12 cellular contexts compared by ENCODE assay signal in genomic region chr7:92767427-92767826, GRCh38.
A peak's percentile ranks its signal among the peaks of the same experiment; 100 is the strongest.
DNase-seq lines count a peak whose midpoint lies in the region; ATAC-seq and TF ChIP-seq lines count a peak whose summit lies in the region.
"Had no signal": no experiment of that assay in that cellular context is flagged by ENCODE, and none has a peak within 500 bp of the region (broad histone marks: within the 10 kb centered on the region; RNA-seq: fewer than 3 reads in every experiment).

No MANE protein-coding gene starts in this region.

- H3K27me3 Mint-ChIP-seq in CD8-positive, alpha-beta T cell (ENCODE audit: low read depth), result no peaks in the 10 kb centered on the region

- peaks cover 19% of the 10 kb centered on the region for H3K4me1 Mint-ChIP-seq in CD8-positive, alpha-beta T cell (ENCODE audit: low read depth)

- H3K27ac ChIP-seq in cardiac muscle cell, result peak overlapping the region; percentile 81
- peak overlapping the region in 3 of 4 donors; percentile 28 to 69 (median 44) for H3K27ac ChIP-seq in transverse colon
- H3K27ac ChIP-seq in CD8-positive, alpha-beta T cell (ENCODE audit: low read depth, low read length), result no peak overlapping the region
- H3K27ac ChIP-seq: upper lobe of right lung, WERI-Rb-1 had no signal

- TF ChIP-seq EP300 in transverse colon (IDR thresholded peaks at IDR 0.05; ENCODE audit: low read depth), result no peak

- H3K4me3 ChIP-seq in cardiac muscle cell, result no peak overlapping the region
- no peak overlapping the region for H3K4me3 ChIP-seq in fibroblast of pulmonary artery (replicated peaks; ENCODE audit: low read depth, low read length)
- H3K4me3 ChIP-seq in transverse colon, result no peak overlapping the region
- no peak overlapping the region for H3K4me3 ChIP-seq in CD8-positive, alpha-beta T cell (ENCODE audit: low read depth, low read length)
- H3K4me3 ChIP-seq: upper lobe of right lung had no signal

- CTCF ChIA-PET in CD8-positive, alpha-beta T cell (lab: Charles Lee), result no interaction called here

- H3K36me3 ChIP-seq in cardiac muscle cell, result no peaks in the 10 kb centered on the region
- H3K36me3 ChIP-seq in transverse colon, result no peaks in the 10 kb centered on the region
- H3K36me3 ChIP-seq in CD8-positive, alpha-beta T cell (ENCODE audit: insufficient read depth, low read length), result peaks cover 3% of the 10 kb centered on the region
- H3K36me3 ChIP-seq: upper lobe of right lung, WERI-Rb-1 had no signal

- no peaks in the 10 kb centered on the region for H3K9me3 ChIP-seq in cardiac muscle cell (ENCODE audit: low read depth)
- H3K9me3 ChIP-seq in transverse colon, result no peaks in the 10 kb centered on the region
- H3K9me3 ChIP-seq in CD8-positive, alpha-beta T cell (ENCODE audit: low read length), result no peaks in the 10 kb centered on the region
- H3K9me3 ChIP-seq: upper lobe of right lung had no signal

- in situ Hi-C loops in transverse colon (cut with MboI; ENCODE audit: low pct_ligation_motif_present in 1 of 4, low pct_unique_long_range_greater_than_20kb in 1 of 4, low sequenced_read_pairs in 3 of 4), result no loop called here

- no peaks in the 10 kb centered on the region for H3K27me3 ChIP-seq in cardiac muscle cell
- no peaks in the 10 kb centered on the region for H3K27me3 ChIP-seq in transverse colon
- no peaks in the 10 kb centered on the region for H3K27me3 ChIP-seq in CD8-positive, alpha-beta T cell (ENCODE audit: insufficient read depth, low read length)
- H3K27me3 ChIP-seq: upper lobe of right lung had no signal

- intact Hi-C loops in Right ventricle myocardium superior (cut with DNase I) (no loop called here), transverse colon (cut with DNase I; ENCODE audit: low total_unique reads) (loop anchor here (10.0 kb wide), 1 partner anchor 53 kb away; no protein-coding TSS in a partner anchor)
- intact Hi-C loops in CD8-positive, alpha-beta T cell (cut with DNase I, micrococcal nuclease), result loop anchor here in 1 of 2 experiments (5.0 kb wide), 2 partner anchors 35 to 65 kb away; no protein-coding TSS in a partner anchor

- POLR2A ChIA-PET in CD8-positive, alpha-beta T cell (lab: Charles Lee), result no interaction called here

- peaks cover 27% of the 10 kb centered on the region for H3K36me3 Mint-ChIP-seq in CD8-positive, alpha-beta T cell

- H3K9me3 Mint-ChIP-seq in CD8-positive, alpha-beta T cell, result no peaks in the 10 kb centered on the region

- TF ChIP-seq CTCF in cardiac muscle cell (IDR thresholded peaks at IDR 0.05; ENCODE audit: low read depth, low read length) (peak; percentile 2), fibroblast of pulmonary artery (IDR thresholded peaks at IDR 0.05; ENCODE audit: low read length, missing control alignments) (no peak), transverse colon (IDR thresholded peaks at IDR 0.05) (no peak)
- no peak for TF ChIP-seq CTCF in CD8-positive, alpha-beta T cell (IDR thresholded peaks at IDR 0.05)

- no peak overlapping the region for H3K4me3 Mint-ChIP-seq in CD8-positive, alpha-beta T cell

- no peak for ATAC-seq in Right ventricle myocardium superior (ENCODE audit: poor library complexity)
- no peak for ATAC-seq in CD8-positive, alpha-beta T cell
- ATAC-seq in GM21528 (IDR thresholded peaks at IDR 0.05; ENCODE audit: low FRiP score, unreplicated experiment), result no peak
- ATAC-seq in HG02840 (IDR thresholded peaks at IDR 0.05; ENCODE audit: low FRiP score, unreplicated experiment), result no peak
- ATAC-seq: upper lobe of right lung had no signal

- H3K4me1 ChIP-seq in cardiac muscle cell (ENCODE audit: low read depth) (peaks cover 32% of the 10 kb centered on the region), transverse colon (peaks cover 0 to 37% (median 19%) of the 10 kb centered on the region in 4 donors)
- H3K4me1 ChIP-seq in CD8-positive, alpha-beta T cell (ENCODE audit: insufficient read depth, low read length), result no peaks in the 10 kb centered on the region

- TF ChIP-seq POLR2A in transverse colon (IDR thresholded peaks at IDR 0.05), result no peak

- DNase-seq in cardiac muscle cell (ENCODE audit: low read depth in 1 of 2, low spot score in 1 of 2), result peak in 1 of 2 donors; percentile 40
- no peak for DNase-seq in Right ventricle myocardium superior
- peak; percentile 57 for DNase-seq in RPMI7951 (ENCODE audit: low read depth)
- DNase-seq in fibroblast of pulmonary artery (ENCODE audit: low read depth), result peak; percentile 22
- no peak for DNase-seq in transverse colon
- DNase-seq in CD8-positive, alpha-beta T cell, result no peak
- DNase-seq: amniotic stem cell, NCI-H1436, upper lobe of right lung, WERI-Rb-1 had no signal

- H3K27ac Mint-ChIP-seq in CD8-positive, alpha-beta T cell, result no peak overlapping the region

Comparison
In these comparisons a context has a peak if more than half of its experiments do, and no peak if none do; other contexts are left out.
1. DNase-seq: peak in RPMI7951 (single experiment) and fibroblast of pulmonary artery (single experiment); none in Right ventricle myocardium superior (single experiment), transverse colon (single experiment) and CD8-positive, alpha-beta T cell (0 of 7).